Comparison of ENCODE assay signal across 7 cellular contexts in the genomic region with DNA sequence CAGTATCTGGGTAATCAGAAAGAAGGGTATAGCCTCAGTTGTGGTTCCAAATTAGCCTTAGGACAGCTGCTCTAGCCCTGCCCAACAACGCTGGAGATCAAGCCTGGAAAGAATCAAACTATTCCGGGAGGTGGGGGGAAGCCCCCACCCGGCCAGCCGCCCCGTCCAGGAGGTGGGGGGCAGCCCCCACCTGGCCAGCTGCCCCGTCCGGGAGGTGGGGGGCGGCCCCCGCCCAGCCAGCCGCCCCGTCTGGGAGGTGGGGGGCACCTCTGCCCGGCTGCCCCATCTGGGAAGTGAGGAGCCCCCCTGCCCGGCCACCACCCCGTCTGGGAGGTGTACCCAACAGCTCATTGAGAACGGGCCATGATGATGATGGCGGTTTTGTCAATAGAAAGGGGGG. TPM values are rescaled to one million over a fixed set of nuclear protein-coding genes. Genes with fewer than 3 reads are reported as not detected.
"Had no signal": no experiment of that assay in that cellular context is flagged by ENCODE, and none has a peak within 500 bp of the region (broad histone marks: within the 10 kb centered on the region; RNA-seq: fewer than 3 reads in every experiment).

No MANE protein-coding gene starts in this region.

RNA-seq across cellular contexts. Expression of a gene that starts 25.0 kb away (rescaled TPM):
- total RNA-seq: GM23248, H4, H7, HepG2, HFFc6, HT1080 had no signal
- polyA plus RNA-seq: GM23248, HepG2, IgD-negative memory B cell had no signal
